Comparison of ENCODE assay signal across 10 cellular contexts in the genomic region with DNA sequence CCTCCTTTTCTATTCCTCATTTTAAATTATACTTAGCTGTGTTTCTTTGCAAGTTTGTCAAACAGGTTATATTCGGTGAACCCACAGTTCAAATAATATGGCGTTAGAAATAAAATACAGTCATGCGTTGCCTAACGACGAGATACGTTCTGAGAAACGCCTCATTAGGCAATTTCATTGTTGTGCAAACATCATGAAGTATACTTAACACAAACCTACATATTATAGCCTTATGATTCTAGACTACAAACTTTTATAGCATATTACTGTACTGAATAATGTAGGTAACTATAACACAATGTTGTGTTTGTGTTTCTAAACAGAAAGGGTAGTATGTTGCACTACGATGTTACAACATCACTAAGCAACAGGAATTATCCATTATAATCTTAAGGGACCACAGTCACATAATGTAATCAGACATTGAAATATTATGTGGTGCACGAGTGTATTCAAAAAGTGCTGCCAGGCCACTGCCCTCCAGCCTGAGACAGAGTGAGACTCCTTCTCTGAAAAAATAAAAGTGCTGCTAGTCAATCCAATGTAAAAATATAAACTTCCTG. TPM values are rescaled to one million over a fixed set of nuclear protein-coding genes. Genes with fewer than 3 reads are reported as not detected.
DNase-seq lines count a peak whose midpoint lies in the region; ATAC-seq, FAIRE-seq and TF ChIP-seq lines count a peak whose summit lies in the region.
"Had no signal": no experiment of that assay in that cellular context is flagged by ENCODE, and none has a peak within 500 bp of the region (broad histone marks: within the 10 kb centered on the region; RNA-seq: fewer than 3 reads in every experiment).

No MANE protein-coding gene starts in this region.

- no peaks in the 10 kb centered on the region for H3K79me1 ChIP-seq in neuronal stem cell (ENCODE audit: low read depth, low read length)

- no TSS peak for BruUV-seq in GM12878 (replicated peaks; lab: Mats Ljungman, UMichigan)

- H3K27ac ChIP-seq in GM12878 (ENCODE audit: control insufficient read depth, insufficient read depth) (peak overlapping the region; percentile 61), neuronal stem cell (replicated peaks; ENCODE audit: low read length) (no peak overlapping the region)

- H3K9me3 ChIP-seq in GM12878 (replicated peaks; ENCODE audit: control insufficient read depth, insufficient read depth, low read length) (no peaks in the 10 kb centered on the region; the same call in 2 of the 3 replicates), neuronal stem cell (replicated peaks in 1 of 2; ENCODE audit: control insufficient read depth in 2 of 2, insufficient read depth in 1 of 2, low read depth in 1 of 2, low read length in 2 of 2) (no peaks in the 10 kb centered on the region)

- POLR2A ChIA-PET in GM12878 (lab: Charles Lee): no interaction called here

- no peak overlapping the region for H3K18ac ChIP-seq in neuronal stem cell (ENCODE audit: low read length)

- 93% methylated on average over 9 of the region's 9 CpGs for WGBS in GM12878 (ENCODE audit: insufficient coverage, insufficient replicate concordance, low lambda C conversion rate, missing lambda C conversion rate)
- no CpG with 5 or more reads among the region's 9 CpGs for WGBS in neuronal stem cell (ENCODE audit: extremely low coverage in 2 of 2, insufficient read length in 2 of 2, insufficient replicate concordance in 1 of 2), 2 donors

- H3K36me3 ChIP-seq in GM12878 (ENCODE audit: control insufficient read depth in 2 of 2, insufficient read depth in 2 of 2, low read length in 1 of 2) (no peaks in the 10 kb centered on the region), neuronal stem cell (replicated peaks in 1 of 2; ENCODE audit: control insufficient read depth in 2 of 2, insufficient read depth in 2 of 2, low read length in 2 of 2) (peaks cover 0 to 4% of the 10 kb centered on the region in 2 donors)

- H3K4me2 ChIP-seq in GM12878 (ENCODE audit: control insufficient read depth, insufficient read depth): peak overlapping the region; percentile 73
- no peak overlapping the region for H3K4me2 ChIP-seq in neuronal stem cell (ENCODE audit: insufficient read depth, low read length, poor library complexity, severe bottlenecking)

- no peak for TF ChIP-seq RAD21 in GM12878 (IDR thresholded peaks at IDR 0.05; ENCODE audit: insufficient read depth, low read depth, low read length)

- H2BK15ac ChIP-seq in neuronal stem cell (ENCODE audit: low read length): no peak overlapping the region

- no peak overlapping the region for H3K23ac ChIP-seq in neuronal stem cell (ENCODE audit: low read depth, low read length, poor library complexity)

- H4K8ac ChIP-seq in neuronal stem cell (ENCODE audit: low read depth, low read length): no peak overlapping the region

- H3K4me1 ChIP-seq in GM12878 (ENCODE audit: control insufficient read depth, insufficient read depth, low read length) (peaks cover 22% of the 10 kb centered on the region), neuronal stem cell (ENCODE audit: control insufficient read depth in 2 of 2, insufficient read depth in 1 of 2, low read depth in 1 of 2, low read length in 2 of 2) (peaks cover 3 to 9% of the 10 kb centered on the region in 2 donors)

- DNase-seq in H54 (ENCODE audit: insufficient read length, low spot score): no peak
- peak; percentile 56 for DNase-seq in NCI-H146 (lab: John Stamatoyannopoulos, UW)
- no peak for DNase-seq in GM12878 (ENCODE audit: low read depth, low spot score)
- no peak for DNase-seq in neuronal stem cell (ENCODE audit: low spot score)
- DNase-seq in activated CD4-positive, CD25-positive, alpha-beta regulatory T cell treated with anti-CD3 and anti-CD28 coated beads, Interleukin-2, amount 50 U/mL, for 72 hours: no peak
- no peak for DNase-seq in stimulated activated CD8-positive, alpha-beta memory T cell treated with anti-CD3 and anti-CD28 coated beads, Interleukin-4, amount 100 ng/mL, for 48 hours
- DNase-seq in cortex of kidney (lab: John Stamatoyannopoulos, UW): no peak
- DNase-seq: activated T-cell treated with anti-CD3 and anti-CD28 coated beads, Interleukin-2, amount 50 U/mL, for 1 hour; DMS79 treated with DMSO at 0.1 percent for 48 hours had no signal

- TF ChIP-seq CTCF in GM12878 (IDR thresholded peaks at IDR 0.05 in 2 of 3, conservative IDR thresholded peaks at IDR 0.05 in 1 of 3; ENCODE audit: control insufficient read depth in 2 of 3, extremely low read depth in 1 of 3, insufficient read depth in 1 of 3, low read depth in 3 of 3, low read length in 3 of 3): no peak

- no peak overlapping the region for H2BK120ac ChIP-seq in neuronal stem cell (ENCODE audit: low read depth, low read length)

- TF ChIP-seq EP300 in GM12878 (IDR thresholded peaks at IDR 0.05; ENCODE audit: borderline replicate concordance in 1 of 2, control insufficient read depth in 1 of 2, low read depth in 2 of 2, low read length in 2 of 2): no peak

- ATAC-seq in GM12878 (no peak), HG03135 (IDR thresholded peaks at IDR 0.05; ENCODE audit: unreplicated experiment) (no peak)

- TF ChIP-seq POLR2A in H54 (IDR thresholded peaks at IDR 0.05; ENCODE audit: low read depth, low read length): no peak
- TF ChIP-seq POLR2A in GM12878 (IDR thresholded peaks at IDR 0.05; ENCODE audit: low read depth, low read length): no peak

- H3K79me2 ChIP-seq in GM12878 (ENCODE audit: control insufficient read depth, insufficient read depth, low read length): peaks cover 27% of the 10 kb centered on the region

- H4K91ac ChIP-seq in neuronal stem cell (ENCODE audit: low read depth, low read length, poor library complexity): no peak overlapping the region

- H3K4ac ChIP-seq in neuronal stem cell (ENCODE audit: low read length): no peak overlapping the region

- no peak overlapping the region for H2BK12ac ChIP-seq in neuronal stem cell (ENCODE audit: low read length)

- CTCF ChIA-PET in GM12878 (lab: Yijun Ruan, JAX): interaction anchor here (0.7 to 1.9 kb wide), 6 partner anchors 10 to 774 kb away, joined by 3 to 5 read pairs (median 4); no protein-coding TSS in a partner anchor

- no peaks in the 10 kb centered on the region for H4K20me1 ChIP-seq in GM12878 (ENCODE audit: control insufficient read depth, insufficient read depth)

- RAD21 ChIA-PET in GM12878 (lab: Charles Lee; ENCODE audit: unreplicated experiment): interaction anchor here (1.5 kb wide), 1 partner anchor 301 kb away, joined by 4 read pairs; no protein-coding TSS in a partner anchor

- H3K9ac ChIP-seq in GM12878 (ENCODE audit: control insufficient read depth, insufficient read depth, low read length) (peak overlapping the region; percentile 16; the same call in 1 of the 2 replicates), neuronal stem cell (ENCODE audit: low read depth, low read length, poor library complexity) (no peak overlapping the region)

- H2AFZ ChIP-seq in GM12878 (ENCODE audit: control insufficient read depth, low read depth, low read length): peak overlapping the region; percentile 56
- H2AFZ ChIP-seq in neuronal stem cell (ENCODE audit: low read length): peak overlapping the region; percentile 34

- in situ Hi-C loops in GM12878 (cut with MboI): no loop called here

- no peak overlapping the region for H2AK5ac ChIP-seq in neuronal stem cell (ENCODE audit: low read depth, low read length)

- no peak overlapping the region for H3K14ac ChIP-seq in neuronal stem cell (ENCODE audit: low read length)

- no peaks in the 10 kb centered on the region for H3K27me3 ChIP-seq in GM12878 (replicated peaks in 1 of 2; ENCODE audit: control insufficient read depth in 2 of 2, insufficient read depth in 2 of 2, low read length in 1 of 2)
- no peaks in the 10 kb centered on the region for H3K27me3 ChIP-seq in neuronal stem cell (ENCODE audit: control insufficient read depth in 3 of 3, insufficient read depth in 3 of 3, low read depth in 1 of 3, low read length in 3 of 3)

- H2BK5ac ChIP-seq in neuronal stem cell (ENCODE audit: low read length): no peak overlapping the region

- no peak overlapping the region for H3K4me3 ChIP-seq in GM12878
- no peak overlapping the region for H3K4me3 ChIP-seq in neuronal stem cell (ENCODE audit: low read length in 2 of 2)

- FAIRE-seq in H54 (lab: Jason Lieb, UNC) (peak; percentile 89), GM12878 (lab: Jason Lieb, UNC) (no peak)

- SMC1A ChIA-PET in GM12878 (lab: Charles Lee; ENCODE audit: uncharacterized antibody, unreplicated experiment): interaction anchor here (0.6 to 1.5 kb wide), 4 partner anchors 13 to 404 kb away, joined by 3 to 4 read pairs (median 4); no protein-coding TSS in a partner anchor

- intact Hi-C loops in GM12878 (cut with micrococcal nuclease; ENCODE audit: unreplicated experiment): loop anchor here (5.0 kb wide), 2 partner anchors 304 to 656 kb away; partner anchors contain the start of gene NIPSNAP3A

TF ChIP-seq in GM12878, 131 proteins besides CTCF, POLR2A, EP300 and RAD21 (continues in another document):
- TF ChIP-seq YBX1 (IDR thresholded peaks at IDR 0.05): no peak
- TF ChIP-seq WRNIP1 (IDR thresholded peaks at IDR 0.05; ENCODE audit: borderline replicate concordance, low read depth, low read length): no peak
- TF ChIP-seq SMARCA5 (IDR thresholded peaks at IDR 0.05): no peak
- no peak for TF ChIP-seq STAT1 (conservative IDR thresholded peaks at IDR 0.05)
- no peak for TF ChIP-seq ZNF384 (IDR thresholded peaks at IDR 0.05; ENCODE audit: borderline replicate concordance, low read depth, low read length)
- no peak for TF ChIP-seq NR2C1 (IDR thresholded peaks at IDR 0.05)

RNA-seq across cellular contexts. Expression of gene SMC2, which starts 3.0 kb away (rescaled TPM):
- total RNA-seq in GM12878 (2013; cell fraction: nucleolus; rRNA removed): 18.3 and 18.7 TPM in 2 replicates
- total RNA-seq in GM12878 (2014; rRNA removed): 36.3 and 42.0 TPM in 2 replicates
- total RNA-seq in GM12878 (2014; rRNA removed; fragmentation: Illumina TruSeq; extraction: Trizol): 55.9 and 59.1 TPM in 2 replicates
- total RNA-seq in GM12878 (2021): 42.2 and 43.5 TPM in 2 replicates
- polyA plus RNA-seq in GM12878 (2011; ENCODE audit: low read depth): 12.3 TPM
- polyA plus RNA-seq in GM12878 (2011; rRNA removed): 37.0 and 64.0 TPM in 2 replicates
- 11.8 and 12.8 TPM in 2 replicates for polyA plus RNA-seq in GM12878 (2011; cell fraction: cytosol; rRNA removed)
- 14.1 and 16.0 TPM in 2 replicates for polyA plus RNA-seq in GM12878 (2011; cell fraction: nucleus; rRNA removed)
- polyA plus RNA-seq in GM12878 (2012): 18.4 and 23.7 TPM in 2 replicates
- 48.9 and 59.7 TPM in 2 replicates for polyA plus RNA-seq in GM12878 (2014; fragmentation: Illumina TruSeq; extraction: Trizol)
- 10 to 100 TPM; 51.0 to 82.7 TPM for polyA plus RNA-seq in GM12878 (2014; fragmentation: Nextera tagmentation; extraction: Ambion mirVana)
- 19.2 and 22.9 TPM in 2 replicates for polyA plus RNA-seq in GM12878 (2014; rRNA removed)
- 100 to 1,000 TPM in 1 of 2 experiments, 10 to 100 TPM in 1; 97.6 to 116 TPM for polyA plus RNA-seq in GM12878 (2016; fragmentation: Nextera tagmentation; extraction: Ambion mirVana)
- polyA minus RNA-seq in GM12878 (2011; rRNA and poly(A)+ RNA removed): 28.9 and 42.2 TPM in 2 replicates
- polyA minus RNA-seq in GM12878 (2011; cell fraction: cytosol; rRNA and poly(A)+ RNA removed): 13.2 and 17.0 TPM in 2 replicates
- polyA minus RNA-seq in GM12878 (2011; cell fraction: nucleus; rRNA and poly(A)+ RNA removed): 12.1 and 16.0 TPM in 2 replicates
- 36.4 TPM for polyA plus RNA-seq in neuronal stem cell (2013, experiment 1 of 2)
- polyA plus RNA-seq in neuronal stem cell (2013, experiment 2 of 2): 37.1 TPM
